10 cellular contexts compared by ENCODE assay signal in genomic region chr14:103091883-103092222, GRCh38. TPM values are rescaled to one million over a fixed set of nuclear protein-coding genes. Genes with fewer than 3 reads are reported as not detected.
A peak's percentile ranks its signal among the peaks of the same experiment; 100 is the strongest.
DNase-seq lines count a peak whose midpoint lies in the region; ATAC-seq, FAIRE-seq and TF ChIP-seq lines count a peak whose summit lies in the region.
"Had no signal": no experiment of that assay in that cellular context is flagged by ENCODE, and none has a peak within 500 bp of the region (broad histone marks: within the 10 kb centered on the region; RNA-seq: fewer than 3 reads in every experiment).

No MANE protein-coding gene starts in this region.

- BruUV-seq in GM12878 (replicated peaks; lab: Mats Ljungman, UMichigan): no TSS peak

- peaks cover 9% of the 10 kb centered on the region for H3K27me3 Mint-ChIP-seq in memory B cell

- intact Hi-C loops in heart right ventricle (cut with DNase I): loop anchor here in 1 of 10 donors (10.0 kb wide), 1 partner anchor 397 kb away; no protein-coding TSS in a partner anchor
- intact Hi-C loops in Right ventricle myocardium superior (cut with DNase I): no loop called here
- intact Hi-C loops in GM12878 (cut with micrococcal nuclease; ENCODE audit: unreplicated experiment): no loop called here
- intact Hi-C loops in uterus (cut with DNase I; ENCODE audit: low total_unique reads): no loop called here

- peak overlapping the region; percentile 98 for H3K4me2 ChIP-seq in GM12878 (ENCODE audit: control insufficient read depth, insufficient read depth)

- H2AFZ ChIP-seq in GM12878 (ENCODE audit: control insufficient read depth, low read depth, low read length): peak overlapping the region; percentile 87

- no peak for TF ChIP-seq CTCF in heart right ventricle (IDR thresholded peaks at IDR 0.05)
- no peak for TF ChIP-seq CTCF in GM12878 (IDR thresholded peaks at IDR 0.05 in 2 of 3, conservative IDR thresholded peaks at IDR 0.05 in 1 of 3; ENCODE audit: control insufficient read depth in 2 of 3, extremely low read depth in 1 of 3, insufficient read depth in 1 of 3, low read depth in 3 of 3, low read length in 3 of 3)
- TF ChIP-seq CTCF in uterus (IDR thresholded peaks at IDR 0.05): peak in 1 of 4 experiments; percentile 3

- H3K9ac ChIP-seq in GM12878 (ENCODE audit: control insufficient read depth, insufficient read depth, low read length): peak overlapping the region; percentile 19; the same call in 1 of the 2 replicates

- no peak for TF ChIP-seq RAD21 in GM12878 (IDR thresholded peaks at IDR 0.05; ENCODE audit: insufficient read depth, low read depth, low read length)

- H4K20me1 ChIP-seq in GM12878 (ENCODE audit: control insufficient read depth, insufficient read depth): no peaks in the 10 kb centered on the region

- no peaks in the 10 kb centered on the region for H3K36me3 Mint-ChIP-seq in memory B cell

- WGBS in heart right ventricle, 2 donors: 57 to 59% methylated on average over 9 of the region's 9 CpGs
- WGBS in GM12878 (ENCODE audit: insufficient coverage, insufficient replicate concordance, low lambda C conversion rate, missing lambda C conversion rate): 23% methylated on average over 9 of the region's 9 CpGs

- peak overlapping the region; percentile 51 for H3K4me3 Mint-ChIP-seq in memory B cell

- SMC1A ChIA-PET in GM12878 (lab: Charles Lee; ENCODE audit: uncharacterized antibody, unreplicated experiment): no interaction called here

- ATAC-seq in heart right ventricle (no peak), Right ventricle myocardium superior (ENCODE audit: poor library complexity) (no peak), GM12878 (peak; percentile 3; the same call in 2 of the 3 replicates), memory B cell (ENCODE audit: low read depth) (no peak), HG03139 (IDR thresholded peaks at IDR 0.05; ENCODE audit: unreplicated experiment) (no peak)

- FAIRE-seq in GM12878 (lab: Jason Lieb, UNC) (no peak), GM12891 (lab: Jason Lieb, UNC) (no peak)

- H3K4me3 ChIP-seq in heart right ventricle (peak overlapping the region; percentile 21 to 60 (median 54)), GM12878 (peak overlapping the region; percentile 45; the same call in 1 of the 2 replicates), uterus (peak overlapping the region; percentile 15 to 36)

- POLR2A ChIA-PET in GM12878 (lab: Charles Lee): interaction anchor here (0.6 kb wide), 1 partner anchor 19 kb away, joined by 3 read pairs; no protein-coding TSS in a partner anchor

- CTCF ChIA-PET in GM12878 (lab: Yijun Ruan, JAX): interaction anchor here (0.7 to 2.0 kb wide), 4 partner anchors 13 to 199 kb away, joined by 3 to 9 read pairs (median 4); no protein-coding TSS in a partner anchor

- H3K4me1 ChIP-seq in heart right ventricle (peaks cover 0 to 27% (median 12%) of the 10 kb centered on the region in 9 donors), GM12878 (ENCODE audit: control insufficient read depth, insufficient read depth, low read length) (peaks cover 13% of the 10 kb centered on the region), uterus (no peaks in the 10 kb centered on the region)

- H3K9me3 ChIP-seq in heart right ventricle (peaks cover 0 to 5% (median 0%) of the 10 kb centered on the region in 11 donors), GM12878 (replicated peaks; ENCODE audit: control insufficient read depth, insufficient read depth, low read length) (no peaks in the 10 kb centered on the region), uterus (no peaks in the 10 kb centered on the region)

- H3K4me1 Mint-ChIP-seq in memory B cell: peaks cover 6% of the 10 kb centered on the region

- H3K27ac Mint-ChIP-seq in memory B cell: no peak overlapping the region

- in situ Hi-C loops in GM12878 (cut with MboI): no loop called here

- H3K36me3 ChIP-seq in heart right ventricle (no peaks in the 10 kb centered on the region), GM12878 (ENCODE audit: control insufficient read depth in 2 of 2, insufficient read depth in 2 of 2, low read length in 1 of 2) (no peaks in the 10 kb centered on the region), uterus (no peaks in the 10 kb centered on the region)

- no peaks in the 10 kb centered on the region for H3K9me3 Mint-ChIP-seq in memory B cell

- H3K27me3 ChIP-seq in heart right ventricle (peaks cover 0 to 19% (median 9%) of the 10 kb centered on the region in 7 donors), GM12878 (replicated peaks in 1 of 2; ENCODE audit: control insufficient read depth in 2 of 2, insufficient read depth in 2 of 2, low read length in 1 of 2) (no peaks in the 10 kb centered on the region), uterus (no peaks in the 10 kb centered on the region)

- H3K27ac ChIP-seq in heart right ventricle: peak overlapping the region in 6 of 10 donors; percentile 9 to 47 (median 31)
- H3K27ac ChIP-seq in GM12878 (ENCODE audit: control insufficient read depth, insufficient read depth): no peak overlapping the region
- peak overlapping the region in 1 of 2 donors; percentile 32 for H3K27ac ChIP-seq in uterus

- TF ChIP-seq EP300 in GM12878 (IDR thresholded peaks at IDR 0.05; ENCODE audit: borderline replicate concordance in 1 of 2, control insufficient read depth in 1 of 2, low read depth in 2 of 2, low read length in 2 of 2): no peak

- DNase-seq in heart right ventricle: no peak
- no peak for DNase-seq in Right ventricle myocardium superior
- no peak for DNase-seq in GM12878 (ENCODE audit: low read depth, low spot score)
- DNase-seq in memory B cell (ENCODE audit: low spot score in 2 of 2): no peak
- DNase-seq in uterus: no peak
- no peak for DNase-seq in GM12891 (ENCODE audit: insufficient read length, low spot score)
- DNase-seq in NCI-H82 (lab: John Stamatoyannopoulos, UW): no peak

- H3K79me2 ChIP-seq in GM12878 (ENCODE audit: control insufficient read depth, insufficient read depth, low read length): no peaks in the 10 kb centered on the region

- RAD21 ChIA-PET in GM12878 (lab: Charles Lee; ENCODE audit: unreplicated experiment): interaction anchor here (0.9 to 1.1 kb wide), 2 partner anchors 13 to 397 kb away, joined by 3 to 4 read pairs; no protein-coding TSS in a partner anchor

- no peak for TF ChIP-seq POLR2A in GM12878 (IDR thresholded peaks at IDR 0.05; ENCODE audit: low read depth, low read length)
- TF ChIP-seq POLR2A in uterus (IDR thresholded peaks at IDR 0.05): no peak
- no peak for TF ChIP-seq POLR2A in GM12891 (IDR thresholded peaks at IDR 0.05; ENCODE audit: low read depth, low read length)

RNA-seq across cellular contexts. Expression of gene EXOC3L4, which starts 2.7 kb away (rescaled TPM):
- total RNA-seq in heart right ventricle: 1 to 10 TPM in 2 of 10 donors, under 1 TPM in 4, not detected in 4; 0.16 to 2.0 (median 0.48) TPM
- polyA plus RNA-seq in heart right ventricle: 1 to 10 TPM in 1 of 2 donors, under 1 TPM in 1; 0.51 to 1.2 TPM
- 0.38 TPM for total RNA-seq in Right ventricle myocardium superior
- total RNA-seq in GM12878 (2013; cell fraction: nucleolus; rRNA removed): not detected in 2 replicates
- total RNA-seq in GM12878 (2014; rRNA removed): not detected in 2 replicates
- not detected in 2 replicates for total RNA-seq in GM12878 (2014; rRNA removed; fragmentation: Illumina TruSeq; extraction: Trizol)
- not detected in 2 replicates for total RNA-seq in GM12878 (2021)
- not detected for polyA plus RNA-seq in GM12878 (2011; ENCODE audit: low read depth)
- polyA plus RNA-seq in GM12878 (2011; rRNA removed): not detected in 2 replicates
- not detected in 2 replicates for polyA plus RNA-seq in GM12878 (2011; cell fraction: cytosol; rRNA removed)
- polyA plus RNA-seq in GM12878 (2011; cell fraction: nucleus; rRNA removed): 0.15 TPM in 1 of 2 replicates, not detected in the other
- not detected in 2 replicates for polyA plus RNA-seq in GM12878 (2012)
- polyA plus RNA-seq in GM12878 (2014; fragmentation: Illumina TruSeq; extraction: Trizol): not detected in 2 replicates
- not detected for polyA plus RNA-seq in GM12878 (2014; fragmentation: Nextera tagmentation; extraction: Ambion mirVana)
- polyA plus RNA-seq in GM12878 (2014; rRNA removed): not detected in 2 replicates
- not detected for polyA plus RNA-seq in GM12878 (2016; fragmentation: Nextera tagmentation; extraction: Ambion mirVana)
- polyA minus RNA-seq in GM12878 (2011; rRNA and poly(A)+ RNA removed): not detected in 2 replicates
- polyA minus RNA-seq in GM12878 (2011; cell fraction: cytosol; rRNA and poly(A)+ RNA removed): not detected in 2 replicates
- polyA minus RNA-seq in GM12878 (2011; cell fraction: nucleus; rRNA and poly(A)+ RNA removed): not detected in 2 replicates
- 1 to 10 TPM in 1 of 4 donors, under 1 TPM in 2, not detected in 1; under 0.01 to 5.6 (median 0.41) TPM for total RNA-seq in uterus
- polyA plus RNA-seq in GM12891 (2012; ENCODE audit: low read depth, missing spikeins): not detected
- total RNA-seq: T-helper 1 cell treated with Interleukin-12 subunit alpha and Interleukin-12 subunit beta and Interleukin-4 antibody, amounts not matched to agents 30 ng/mL and 1 ng/mL, for 36 hours had no signal
- polyA plus RNA-seq: neural cell had no signal

RNA-seq across cellular contexts. Expression of gene LBHD2, which starts 7.8 kb away (rescaled TPM):
- not detected for total RNA-seq in heart right ventricle
- under 1 TPM in 1 of 2 donors, not detected in 1; 0.19 TPM for polyA plus RNA-seq in heart right ventricle
- total RNA-seq in Right ventricle myocardium superior: not detected
- not detected in 2 replicates for total RNA-seq in GM12878 (2013; cell fraction: nucleolus; rRNA removed)
- total RNA-seq in GM12878 (2014; rRNA removed): not detected in 2 replicates
- total RNA-seq in GM12878 (2014; rRNA removed; fragmentation: Illumina TruSeq; extraction: Trizol): not detected in 2 replicates
- total RNA-seq in GM12878 (2021): not detected in 2 replicates
- not detected for polyA plus RNA-seq in GM12878 (2011; ENCODE audit: low read depth)
- polyA plus RNA-seq in GM12878 (2011; rRNA removed): not detected in 2 replicates
- polyA plus RNA-seq in GM12878 (2011; cell fraction: cytosol; rRNA removed): not detected in 2 replicates
- not detected in 2 replicates for polyA plus RNA-seq in GM12878 (2011; cell fraction: nucleus; rRNA removed)
- not detected in 2 replicates for polyA plus RNA-seq in GM12878 (2012)
- polyA plus RNA-seq in GM12878 (2014; fragmentation: Illumina TruSeq; extraction: Trizol): not detected in 2 replicates
- polyA plus RNA-seq in GM12878 (2014; fragmentation: Nextera tagmentation; extraction: Ambion mirVana): not detected
- not detected in 2 replicates for polyA plus RNA-seq in GM12878 (2014; rRNA removed)
- polyA plus RNA-seq in GM12878 (2016; fragmentation: Nextera tagmentation; extraction: Ambion mirVana): not detected
- not detected in 2 replicates for polyA minus RNA-seq in GM12878 (2011; rRNA and poly(A)+ RNA removed)
- not detected in 2 replicates for polyA minus RNA-seq in GM12878 (2011; cell fraction: cytosol; rRNA and poly(A)+ RNA removed)
- polyA minus RNA-seq in GM12878 (2011; cell fraction: nucleus; rRNA and poly(A)+ RNA removed): not detected in 2 replicates
- total RNA-seq in uterus: not detected
- polyA plus RNA-seq in GM12891 (2012; ENCODE audit: low read depth, missing spikeins): not detected
- total RNA-seq: T-helper 1 cell treated with Interleukin-12 subunit alpha and Interleukin-12 subunit beta and Interleukin-4 antibody, amounts not matched to agents 30 ng/mL and 1 ng/mL, for 36 hours had no signal
- polyA plus RNA-seq: neural cell had no signal

RNA-seq across cellular contexts. Expression of gene TNFAIP2, which starts 31.4 kb away (rescaled TPM):
- 100 to 1,000 TPM in 1 of 10 donors, 10 to 100 TPM in 9; 21.8 to 134 (median 42.0) TPM for total RNA-seq in heart right ventricle
- polyA plus RNA-seq in heart right ventricle: 100 to 1,000 TPM in 1 of 2 donors, 10 to 100 TPM in 1; 24.6 to 138 TPM
- total RNA-seq in Right ventricle myocardium superior: 46.7 TPM
- total RNA-seq in GM12878 (2013; cell fraction: nucleolus; rRNA removed): 228 and 277 TPM in 2 replicates
- 75.4 and 81.6 TPM in 2 replicates for total RNA-seq in GM12878 (2014; rRNA removed)
- 51.0 and 58.3 TPM in 2 replicates for total RNA-seq in GM12878 (2014; rRNA removed; fragmentation: Illumina TruSeq; extraction: Trizol)
- 107 and 116 TPM in 2 replicates for total RNA-seq in GM12878 (2021)
- 25.2 TPM for polyA plus RNA-seq in GM12878 (2011; ENCODE audit: low read depth)
- 38.5 and 66.7 TPM in 2 replicates for polyA plus RNA-seq in GM12878 (2011; rRNA removed)
- 82.8 and 101 TPM in 2 replicates for polyA plus RNA-seq in GM12878 (2011; cell fraction: cytosol; rRNA removed)
- 340 and 362 TPM in 2 replicates for polyA plus RNA-seq in GM12878 (2011; cell fraction: nucleus; rRNA removed)
- polyA plus RNA-seq in GM12878 (2012): 41.1 and 61.7 TPM in 2 replicates
- 36.8 and 67.5 TPM in 2 replicates for polyA plus RNA-seq in GM12878 (2014; fragmentation: Illumina TruSeq; extraction: Trizol)
- 100 to 1,000 TPM in 1 of 2 experiments, 10 to 100 TPM in 1; 85.6 to 106 TPM for polyA plus RNA-seq in GM12878 (2014; fragmentation: Nextera tagmentation; extraction: Ambion mirVana)
- 137 and 150 TPM in 2 replicates for polyA plus RNA-seq in GM12878 (2014; rRNA removed)
- polyA plus RNA-seq in GM12878 (2016; fragmentation: Nextera tagmentation; extraction: Ambion mirVana): 1 to 10 TPM; 7.1 TPM
- 29.0 and 63.6 TPM in 2 replicates for polyA minus RNA-seq in GM12878 (2011; rRNA and poly(A)+ RNA removed)
- 40.4 and 44.5 TPM in 2 replicates for polyA minus RNA-seq in GM12878 (2011; cell fraction: cytosol; rRNA and poly(A)+ RNA removed)
- polyA minus RNA-seq in GM12878 (2011; cell fraction: nucleus; rRNA and poly(A)+ RNA removed): 25.3 and 36.6 TPM in 2 replicates
- 10 to 100 TPM; 29.4 to 81.4 (median 60.6) TPM for total RNA-seq in uterus
- 68.7 TPM for polyA plus RNA-seq in GM12891 (2012; ENCODE audit: low read depth, missing spikeins)

RNA-seq across cellular contexts. Expression of gene CDC42BPB, which starts 34.5 kb away (rescaled TPM):
- total RNA-seq in heart right ventricle: 10 to 100 TPM; 60.8 to 83.6 (median 70.1) TPM
- polyA plus RNA-seq in heart right ventricle: 10 to 100 TPM; 29.6 to 31.2 TPM
- 64.6 TPM for total RNA-seq in Right ventricle myocardium superior
- 103 and 127 TPM in 2 replicates for total RNA-seq in GM12878 (2013; cell fraction: nucleolus; rRNA removed)
- 15.3 and 19.9 TPM in 2 replicates for total RNA-seq in GM12878 (2014; rRNA removed)
- total RNA-seq in GM12878 (2014; rRNA removed; fragmentation: Illumina TruSeq; extraction: Trizol): 10.0 and 10.7 TPM in 2 replicates
- 20.3 and 22.0 TPM in 2 replicates for total RNA-seq in GM12878 (2021)
- 9.3 TPM for polyA plus RNA-seq in GM12878 (2011; ENCODE audit: low read depth)
- polyA plus RNA-seq in GM12878 (2011; rRNA removed): 17.4 and 22.1 TPM in 2 replicates
- polyA plus RNA-seq in GM12878 (2011; cell fraction: cytosol; rRNA removed): 23.8 and 26.2 TPM in 2 replicates
- 61.2 and 90.5 TPM in 2 replicates for polyA plus RNA-seq in GM12878 (2011; cell fraction: nucleus; rRNA removed)
- 12.2 and 14.2 TPM in 2 replicates for polyA plus RNA-seq in GM12878 (2012)
- 8.4 and 15.9 TPM in 2 replicates for polyA plus RNA-seq in GM12878 (2014; fragmentation: Illumina TruSeq; extraction: Trizol)
- polyA plus RNA-seq in GM12878 (2014; fragmentation: Nextera tagmentation; extraction: Ambion mirVana): under 1 TPM; 0.42 to 0.46 TPM
- polyA plus RNA-seq in GM12878 (2014; rRNA removed): 18.3 and 23.6 TPM in 2 replicates
- polyA plus RNA-seq in GM12878 (2016; fragmentation: Nextera tagmentation; extraction: Ambion mirVana): 1 to 10 TPM in 1 of 2 experiments, under 1 TPM in 1; 0.82 to 1.7 TPM
- 44.8 and 46.7 TPM in 2 replicates for polyA minus RNA-seq in GM12878 (2011; rRNA and poly(A)+ RNA removed)
- 14.2 and 15.8 TPM in 2 replicates for polyA minus RNA-seq in GM12878 (2011; cell fraction: cytosol; rRNA and poly(A)+ RNA removed)
- polyA minus RNA-seq in GM12878 (2011; cell fraction: nucleus; rRNA and poly(A)+ RNA removed): 20.3 and 38.5 TPM in 2 replicates
- total RNA-seq in uterus: 100 to 1,000 TPM in 2 of 4 donors, 10 to 100 TPM in 2; 80.6 to 157 (median 118) TPM
- 11.6 TPM for polyA plus RNA-seq in GM12891 (2012; ENCODE audit: low read depth, missing spikeins)
